17 cellular contexts compared by ENCODE assay signal in the genomic region with DNA sequence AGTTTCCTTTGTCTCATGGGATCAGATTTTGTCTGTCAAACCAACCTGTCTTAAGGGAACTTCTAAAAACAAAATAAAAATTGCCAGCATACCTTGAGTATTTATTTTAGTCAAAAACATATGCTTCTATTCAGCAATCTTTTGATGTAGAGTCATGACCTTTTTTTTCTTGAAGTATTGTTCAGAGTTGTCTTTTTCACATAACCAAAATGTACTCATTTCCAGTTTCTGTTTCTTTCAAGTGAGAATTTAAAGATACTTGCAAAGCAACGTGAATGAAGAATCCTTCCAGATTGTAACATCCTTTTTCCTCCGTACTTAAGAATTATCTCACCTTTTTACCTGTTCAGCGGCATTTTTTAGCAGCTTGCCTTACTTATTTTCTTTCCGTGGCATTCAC.
"Had no signal": no experiment of that assay in that cellular context is flagged by ENCODE, and none has a peak within 500 bp of the region (broad histone marks: within the 10 kb centered on the region; RNA-seq: fewer than 3 reads in every experiment).

No MANE protein-coding gene starts in this region.

- H3K4me1 ChIP-seq: breast epithelium had no signal

- ATAC-seq: SK-N-SH treated with all-trans-retinoic acid at 6 μM for 48 hours; stimulated activated naive B cell treated with anti-CD40 and anti-IgM and Interleukin-4, amounts not matched to agents 10 μg/mL and 1 μg/mL and 100 μg/mL, for 72 hours had no signal

- H3K4me3 ChIP-seq: adrenal gland, breast epithelium, coronary artery, left ventricle myocardium inferior, tibial artery had no signal

- H3K27me3 Mint-ChIP-seq: progenitor cell of endocrine pancreas; stimulated activated naive B cell treated with anti-CD40 and anti-IgM and Interleukin-4, amounts not matched to agents 10 μg/mL and 1 μg/mL and 100 μg/mL, for 72 hours had no signal

- H3K36me3 Mint-ChIP-seq: stimulated activated naive B cell treated with anti-CD40 and anti-IgM and Interleukin-4, amounts not matched to agents 10 μg/mL and 1 μg/mL and 100 μg/mL, for 72 hours had no signal

- H3K27ac Mint-ChIP-seq: progenitor cell of endocrine pancreas; stimulated activated naive B cell treated with anti-CD40 and anti-IgM and Interleukin-4, amounts not matched to agents 10 μg/mL and 1 μg/mL and 100 μg/mL, for 72 hours had no signal

- DNase-seq: activated CD4-positive, alpha-beta T cell treated with anti-CD3 and anti-CD28 coated beads, Interleukin-2, amount 50 U/mL, for 1 hour; activated CD4-positive, CD25-positive, alpha-beta regulatory T cell; activated effector memory CD4-positive, alpha-beta T cell treated with anti-CD3 and anti-CD28 coated beads, Interleukin-2, amount 50 U/mL, for 16 hours; head of caudate nucleus; left ventricle myocardium inferior; mammary epithelial cell; stimulated activated naive B cell treated with anti-CD40 and anti-IgM and Interleukin-4, amounts not matched to agents 10 μg/mL and 1 μg/mL and 100 μg/mL, for 72 hours; substantia nigra; T-helper 1 cell; T-helper 9 cell; tibial artery had no signal

- H3K27ac ChIP-seq: adrenal gland, breast epithelium, coronary artery, left ventricle myocardium inferior, tibial artery had no signal

- H3K36me3 ChIP-seq: adrenal gland, breast epithelium had no signal

- H3K27me3 ChIP-seq: adrenal gland, breast epithelium, tibial artery had no signal

- H3K4me3 Mint-ChIP-seq: neural crest cell; stimulated activated naive B cell treated with anti-CD40 and anti-IgM and Interleukin-4, amounts not matched to agents 10 μg/mL and 1 μg/mL and 100 μg/mL, for 72 hours had no signal
